Comparison of ENCODE assay signal across 8 cellular contexts in the genomic region with DNA sequence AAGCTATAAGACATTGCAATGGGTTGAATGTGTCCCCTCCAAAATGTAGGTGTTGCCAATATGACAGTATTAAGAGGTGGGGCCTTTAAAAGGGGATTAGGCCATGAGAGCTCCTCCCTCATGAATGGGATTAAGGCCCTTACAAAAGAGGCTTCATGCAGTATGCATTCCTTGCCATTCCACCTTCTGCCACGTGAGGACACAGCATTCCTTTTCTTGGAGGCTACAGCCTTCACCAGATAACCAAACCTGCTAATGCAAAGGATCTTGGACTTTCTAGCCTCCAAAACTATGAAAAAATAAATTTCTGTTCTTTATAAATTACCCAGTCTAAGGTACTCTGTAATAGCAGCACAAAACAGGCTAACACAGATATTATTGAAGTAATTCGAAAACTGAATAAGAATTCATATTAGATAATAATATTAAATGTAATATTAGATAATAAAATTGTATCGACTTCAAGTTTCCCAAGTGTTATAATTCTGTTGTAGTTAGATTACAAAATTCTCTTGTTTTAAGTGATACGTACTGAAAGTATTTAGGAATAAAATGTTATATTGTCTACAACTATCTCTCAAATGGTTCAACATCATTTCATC. TPM values are rescaled to one million over a fixed set of nuclear protein-coding genes. Genes with fewer than 3 reads are reported as not detected.
DNase-seq lines count a peak whose midpoint lies in the region; ATAC-seq and TF ChIP-seq lines count a peak whose summit lies in the region.

No MANE protein-coding gene starts in this region.

- peak; percentile 77 for DNase-seq in ACHN
- DNase-seq in SK-N-MC (ENCODE audit: low read depth, low spot score), result peak; percentile 64
- peak; percentile 65 for DNase-seq in hepatocyte (ENCODE audit: low spot score)
- no peak for DNase-seq in putamen (ENCODE audit: low spot score)
- no peak for DNase-seq in T-helper 2 cell treated with Interferon-gamma antibody and Interleukin-4, amounts not matched to agents 5 μg/mL and 100 μg/mL, for 36 hours (ENCODE audit: low spot score)

- H3K9me3 Mint-ChIP-seq in T-helper 2 cell treated with Interferon-gamma antibody and Interleukin-4, amounts not matched to agents 5 μg/mL and 100 μg/mL, for 36 hours, result no peaks in the 10 kb centered on the region

- H4K20me1 ChIP-seq in hepatocyte (ENCODE audit: insufficient read depth, poor library complexity, severe bottlenecking), result no peaks in the 10 kb centered on the region

- no peaks in the 10 kb centered on the region for H3K9me2 ChIP-seq in hepatocyte (replicated peaks; ENCODE audit: insufficient read depth)

- TF ChIP-seq CTCF in HEK293 (tag by site-specific recombination; IDR thresholded peaks at IDR 0.05), result no peak
- TF ChIP-seq CTCF in hepatocyte (IDR thresholded peaks at IDR 0.05; ENCODE audit: poor library complexity), result peak; percentile 68

- no peaks in the 10 kb centered on the region for H3K79me2 ChIP-seq in hepatocyte

- POLR2A ChIA-PET in HEK293 (lab: Yijun Ruan, JAX), result no interaction called here

- H3K4me3 Mint-ChIP-seq in T-helper 2 cell treated with Interferon-gamma antibody and Interleukin-4, amounts not matched to agents 5 μg/mL and 100 μg/mL, for 36 hours, result no peak overlapping the region

- no peak overlapping the region for H3K9ac ChIP-seq in SK-N-MC (ENCODE audit: insufficient read length)

- no peak overlapping the region for H2AFZ ChIP-seq in hepatocyte

- no peaks in the 10 kb centered on the region for H3K36me3 ChIP-seq in HEK293 (ENCODE audit: control insufficient read depth in 2 of 2, insufficient read depth in 1 of 2, low read length in 2 of 2)
- no peaks in the 10 kb centered on the region for H3K36me3 ChIP-seq in SK-N-MC (ENCODE audit: insufficient read depth, low read length)
- no peaks in the 10 kb centered on the region for H3K36me3 ChIP-seq in hepatocyte (replicated peaks; ENCODE audit: insufficient read depth, low read depth)

- 72% methylated on average over 4 of the region's 4 CpGs for WGBS in hepatocyte (ENCODE audit: low lambda C conversion rate, missing lambda C conversion rate)

- no peaks in the 10 kb centered on the region for H3K36me3 Mint-ChIP-seq in T-helper 2 cell treated with Interferon-gamma antibody and Interleukin-4, amounts not matched to agents 5 μg/mL and 100 μg/mL, for 36 hours (ENCODE audit: low read depth)

- no peak overlapping the region for H3K27ac Mint-ChIP-seq in T-helper 2 cell treated with Interferon-gamma antibody and Interleukin-4, amounts not matched to agents 5 μg/mL and 100 μg/mL, for 36 hours

- CTCF ChIA-PET in HEK293 (lab: Yijun Ruan, JAX), result interaction anchor here (0.7 to 2.1 kb wide), 10 partner anchors 8 to 913 kb away, joined by 3 to 23 read pairs (median 3); no protein-coding TSS in a partner anchor

- in situ Hi-C loops in ACHN (cut with HindIII; ENCODE audit: low pct_ligation_motif_present, low pct_unique_long_range_greater_than_20kb, low sequenced_read_pairs), result no loop called here

- H3K4me3 ChIP-seq in HEK293 (ENCODE audit: low read depth, low read length) (no peak overlapping the region), SK-N-MC (no peak overlapping the region), hepatocyte (no peak overlapping the region)

- H3K27ac ChIP-seq in HEK293 (ENCODE audit: extremely low read depth, low read depth, low read length), result no peak overlapping the region
- H3K27ac ChIP-seq in SK-N-MC, result no peak overlapping the region
- H3K27ac ChIP-seq in hepatocyte, result no peak overlapping the region

- no peaks in the 10 kb centered on the region for H3K27me3 ChIP-seq in hepatocyte

- no peaks in the 10 kb centered on the region for H3K27me3 Mint-ChIP-seq in T-helper 2 cell treated with Interferon-gamma antibody and Interleukin-4, amounts not matched to agents 5 μg/mL and 100 μg/mL, for 36 hours (ENCODE audit: low read depth)

- ATAC-seq in HG02571 (IDR thresholded peaks at IDR 0.05; ENCODE audit: unreplicated experiment) (no peak), GM18873 (IDR thresholded peaks at IDR 0.05; ENCODE audit: low FRiP score, unreplicated experiment) (no peak)

- no peaks in the 10 kb centered on the region for H3K9me3 ChIP-seq in HEK293 (ENCODE audit: control insufficient read depth, insufficient read depth, low read depth, low read length)
- H3K9me3 ChIP-seq in SK-N-MC (ENCODE audit: low read depth, low read length), result no peaks in the 10 kb centered on the region
- no peaks in the 10 kb centered on the region for H3K9me3 ChIP-seq in hepatocyte (ENCODE audit: low read depth)

- no peaks in the 10 kb centered on the region for H3K4me1 ChIP-seq in HEK293 (ENCODE audit: control insufficient read depth, insufficient read depth, low read length)
- no peaks in the 10 kb centered on the region for H3K4me1 ChIP-seq in hepatocyte (ENCODE audit: insufficient read depth)

- H3K4me2 ChIP-seq in hepatocyte, result no peak overlapping the region

- peaks cover 33% of the 10 kb centered on the region for H3K4me1 Mint-ChIP-seq in T-helper 2 cell treated with Interferon-gamma antibody and Interleukin-4, amounts not matched to agents 5 μg/mL and 100 μg/mL, for 36 hours (ENCODE audit: low read depth)

TF ChIP-seq in HEK293, 187 proteins besides CTCF, POLR2A, EP300 and RAD21:
- TF ChIP-seq ZNF658 (tag by site-specific recombination; IDR thresholded peaks at IDR 0.05) (no peak), HOXA7 (CRISPR knock-in tag; IDR thresholded peaks at IDR 0.05; ENCODE audit: borderline replicate concordance) (no peak), ZNF10 (tag by site-specific recombination; IDR thresholded peaks at IDR 0.05) (peak; percentile 89), GLIS2 (tag by site-specific recombination; IDR thresholded peaks at IDR 0.05) (no peak), ZNF654 (tag by site-specific recombination; IDR thresholded peaks at IDR 0.05; ENCODE audit: low read depth) (peak; percentile 77), ZNF155 (tag by site-specific recombination; IDR thresholded peaks at IDR 0.05) (no peak), ZNF843 (tag by site-specific recombination; IDR thresholded peaks at IDR 0.05) (no peak), ZBTB21 (tag by site-specific recombination; IDR thresholded peaks at IDR 0.05) (no peak), ZNF837 (tag by site-specific recombination; IDR thresholded peaks at IDR 0.05) (no peak), MZF1 (tag by site-specific recombination; IDR thresholded peaks at IDR 0.05; ENCODE audit: borderline replicate concordance) (0 out of 2 replicates have a peak, but pooled peaks have one; percentile 20), ZNF354C (tag by site-specific recombination; IDR thresholded peaks at IDR 0.05; ENCODE audit: borderline replicate concordance, low read depth) (no peak), SP3 (tag by site-specific recombination; IDR thresholded peaks at IDR 0.05) (no peak), ZNF555 (tag by site-specific recombination; conservative IDR thresholded peaks at IDR 0.05) (no peak)

RNA-seq across cellular contexts. Expression of a gene that starts 29.4 kb away (rescaled TPM):
- total RNA-seq in hepatocyte, result 9.5 and 10.1 TPM in 2 replicates
- 0.21 and 1.3 TPM in 2 replicates for polyA plus RNA-seq in hepatocyte

RNA-seq across cellular contexts. Expression of a gene that starts 33.5 kb away (rescaled TPM):
- 37.0 and 41.3 TPM in 2 replicates for total RNA-seq in hepatocyte
- 10.1 and 24.8 TPM in 2 replicates for polyA plus RNA-seq in hepatocyte

Comparison
In these comparisons a context has a peak if more than half of its experiments do, and no peak if none do; other contexts are left out.
1. DNase-seq: peak in ACHN (single experiment), SK-N-MC (single experiment) and hepatocyte (single experiment); none in putamen (single experiment) and T-helper 2 cell treated with Interferon-gamma antibody and Interleukin-4, amounts not matched to agents 5 μg/mL and 100 μg/mL, for 36 hours (single experiment).